ENCODE assay signal across 9 cellular contexts in the genomic region with DNA sequence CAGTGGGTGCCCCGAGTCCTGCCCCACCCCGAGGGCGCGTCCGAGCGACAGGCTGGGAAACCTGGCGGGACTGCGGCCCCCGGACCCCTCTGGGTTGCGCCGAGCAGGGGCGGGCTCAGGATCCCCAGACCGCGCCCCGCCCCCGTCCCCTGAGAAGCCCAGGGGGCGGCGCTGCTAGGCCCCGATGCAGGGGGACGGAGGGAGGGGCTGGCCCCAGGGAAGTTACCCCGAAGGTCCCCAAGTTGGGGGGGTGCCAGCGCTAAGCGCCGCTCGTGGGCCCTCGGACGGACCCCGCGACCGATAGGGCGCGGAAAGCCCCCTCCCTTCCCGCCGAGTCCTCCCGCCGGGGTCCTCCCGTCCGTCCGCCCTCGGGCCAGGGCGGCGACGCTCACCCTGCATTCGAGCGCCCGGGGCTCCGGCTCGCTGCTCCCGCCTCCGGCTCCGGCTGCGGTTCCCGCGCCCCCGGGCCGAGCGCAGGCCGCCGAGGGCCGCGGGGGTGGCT. TPM values are rescaled to one million over a fixed set of nuclear protein-coding genes. Genes with fewer than 3 reads are reported as not detected.
DNase-seq lines count a peak whose midpoint lies in the region; ATAC-seq, FAIRE-seq and TF ChIP-seq lines count a peak whose summit lies in the region.
"Had no signal": no experiment of that assay in that cellular context is flagged by ENCODE, and none has a peak within 500 bp of the region (broad histone marks: within the 10 kb centered on the region; RNA-seq: fewer than 3 reads in every experiment).

No MANE protein-coding gene starts in this region.

- ATAC-seq in HG02885 (IDR thresholded peaks at IDR 0.05; ENCODE audit: poor library complexity, unreplicated experiment) (peak; percentile 28), left colon (peak; percentile 16), aorta (ENCODE audit: low FRiP score) (no peak), HG02610 (IDR thresholded peaks at IDR 0.05; ENCODE audit: unreplicated experiment) (no peak)

- H4K20me1 ChIP-seq in astrocyte (ENCODE audit: insufficient read depth, low read length) = peaks cover 20% of the 10 kb centered on the region

- no peaks in the 10 kb centered on the region for H3K9me3 Mint-ChIP-seq in astrocyte (ENCODE audit: unreplicated experiment)

- intact Hi-C loops in left colon (cut with DNase I, micrococcal nuclease) (no loop called here), aorta (cut with DNase I) (no loop called here)

- H3K4me1 Mint-ChIP-seq in astrocyte (ENCODE audit: low read depth, unreplicated experiment) = no peaks in the 10 kb centered on the region

- peak overlapping the region; percentile 89 for H3K4me2 ChIP-seq in astrocyte (ENCODE audit: low read length)

- TF ChIP-seq CTCF in astrocyte (IDR thresholded peaks at IDR 0.05; ENCODE audit: insufficient read depth, low read depth, low read length) = no peak

- H3K27me3 ChIP-seq in astrocyte (ENCODE audit: insufficient read depth, low read length) = no peaks in the 10 kb centered on the region
- no peaks in the 10 kb centered on the region for H3K27me3 ChIP-seq in aorta (ENCODE audit: control insufficient read depth in 1 of 2, insufficient read depth in 2 of 2, low read length in 1 of 2)

- no peak for FAIRE-seq in astrocyte (lab: Jason Lieb, UNC)

- no peak overlapping the region for H3K27ac Mint-ChIP-seq in astrocyte (ENCODE audit: unreplicated experiment)

- H2AFZ ChIP-seq in astrocyte (ENCODE audit: low read depth, low read length) = no peak overlapping the region

- no peak overlapping the region for H3K27ac ChIP-seq in astrocyte (ENCODE audit: low read depth, low read length)
- H3K27ac ChIP-seq in aorta (ENCODE audit: low read depth in 1 of 2, low read length in 2 of 2) = no peak overlapping the region

- H3K4me3 Mint-ChIP-seq in astrocyte (ENCODE audit: unreplicated experiment) = no peak overlapping the region

- peak overlapping the region; percentile 31 for H3K9ac ChIP-seq in astrocyte (ENCODE audit: low read length)

- H3K9me3 ChIP-seq in astrocyte (ENCODE audit: insufficient read depth, low read depth, low read length) (no peaks in the 10 kb centered on the region), aorta (ENCODE audit: control insufficient read depth, low read length) (no peaks in the 10 kb centered on the region)

- H3K4me1 ChIP-seq in astrocyte (ENCODE audit: insufficient read depth, low read length) (peaks cover 7% of the 10 kb centered on the region), aorta (ENCODE audit: control insufficient read depth in 1 of 2, insufficient read depth in 2 of 2, low read length in 2 of 2) (no peaks in the 10 kb centered on the region)

- peaks cover 30% of the 10 kb centered on the region for H3K27me3 Mint-ChIP-seq in astrocyte (ENCODE audit: low read depth, unreplicated experiment)

- H3K4me3 ChIP-seq in astrocyte (ENCODE audit: insufficient read depth, low read depth, low read length) (peak overlapping the region; percentile 56), aorta (ENCODE audit: low read length in 2 of 2) (peak overlapping the region; percentile 11 to 32)

- 0 to 2% methylated on average over 8 to 61 of the region's 61 CpGs for WGBS in aorta, 2 donors

- H3K36me3 ChIP-seq in astrocyte (ENCODE audit: insufficient read depth, low read length) (no peaks in the 10 kb centered on the region), aorta (ENCODE audit: control insufficient read depth in 1 of 2, insufficient read depth in 2 of 2, low read length in 1 of 2) (no peaks in the 10 kb centered on the region)

- no peaks in the 10 kb centered on the region for H3K79me2 ChIP-seq in astrocyte (ENCODE audit: insufficient read depth, low read length)

- DNase-seq in ELR (ENCODE audit: low read depth) (peak; percentile 45), astrocyte (ENCODE audit: low read depth) (no peak), left colon (no peak), aorta (no peak), NOMO-1 treated with dmso at 0.1 percent for 144 hours (lab: John Stamatoyannopoulos, UW; ENCODE audit: unreplicated experiment) (no peak), H4 (ENCODE audit: low spot score) (no peak)

- no peaks in the 10 kb centered on the region for H3K36me3 Mint-ChIP-seq in astrocyte (ENCODE audit: low read depth, unreplicated experiment)

RNA-seq across cellular contexts. Expression of gene GPR153, which starts 0.4 kb away (rescaled TPM):
- total RNA-seq in astrocyte (3.0 and 3.7 TPM in 2 replicates), left colon (10 to 100 TPM; 27.0 to 60.6 TPM), aorta (10 to 100 TPM in 1 of 2 donors, 1 to 10 TPM in 1; 4.5 to 17.0 TPM)
- polyA plus RNA-seq in aorta = 1 to 10 TPM; 3.7 to 4.4 TPM
- 1.7 and 1.9 TPM in 2 replicates for total RNA-seq in H4 (2014; rRNA removed; shearing (Covaris generic))

RNA-seq across cellular contexts. Expression of gene HES3, which starts 16.5 kb away (rescaled TPM):
- total RNA-seq in astrocyte (not detected in 2 replicates), left colon (not detected), aorta (not detected)
- polyA plus RNA-seq in aorta = not detected
- total RNA-seq in H4 (2014; rRNA removed; shearing (Covaris generic)) = not detected in 2 replicates
- total RNA-seq: SK-MEL-5 had no signal

RNA-seq across cellular contexts. Expression of gene ICMT, which starts 24.7 kb away (rescaled TPM):
- total RNA-seq in astrocyte (58.1 and 59.5 TPM in 2 replicates), left colon (10 to 100 TPM; 59.6 to 69.7 TPM), aorta (10 to 100 TPM; 49.7 to 55.8 TPM)
- 10 to 100 TPM; 21.2 to 30.8 TPM for polyA plus RNA-seq in aorta
- total RNA-seq in H4 (2014; rRNA removed; shearing (Covaris generic)) = 52.2 and 67.1 TPM in 2 replicates

RNA-seq across cellular contexts. Expression of gene RNF207, which starts 54.6 kb away (rescaled TPM):
- total RNA-seq in astrocyte = 4.7 and 7.4 TPM in 2 replicates
- total RNA-seq in left colon = 10 to 100 TPM; 40.8 to 65.3 TPM
- 10 to 100 TPM; 13.2 to 31.4 TPM for total RNA-seq in aorta
- polyA plus RNA-seq in aorta = 10 to 100 TPM in 1 of 2 donors, 1 to 10 TPM in 1; 1.5 to 15.8 TPM
- 0.12 and 1.6 TPM in 2 replicates for total RNA-seq in H4 (2014; rRNA removed; shearing (Covaris generic))

Comparison
In these comparisons a context has a peak if more than half of its experiments do, and no peak if none do; other contexts are left out.
1. ATAC-seq: peak in HG02885 (single experiment) and left colon (single experiment); none in aorta (single experiment) and HG02610 (single experiment).